Comparison of ENCODE assay signal across 8 cellular contexts in genomic region chr17:78993241-78993956, GRCh38. TPM values are rescaled to one million over a fixed set of nuclear protein-coding genes. Genes with fewer than 3 reads are reported as not detected.
DNase-seq lines count a peak whose midpoint lies in the region; ATAC-seq and TF ChIP-seq lines count a peak whose summit lies in the region.

No MANE protein-coding gene starts in this region.

- no peaks in the 10 kb centered on the region for H3K4me1 Mint-ChIP-seq in activated naive CD4-positive, alpha-beta T cell treated with anti-CD3 and anti-CD28 coated beads, Interleukin-2, amount 10 ng/mL, durations not matched to agents 7 days and 5 days

- no peaks in the 10 kb centered on the region for H3K27me3 ChIP-seq in PC-9 (ENCODE audit: insufficient read depth, low read depth)

- no peak overlapping the region for H3K27ac Mint-ChIP-seq in activated naive CD4-positive, alpha-beta T cell treated with anti-CD3 and anti-CD28 coated beads, Interleukin-2, amount 10 ng/mL, durations not matched to agents 7 days and 5 days

- H3K9me2 ChIP-seq in PC-9 (ENCODE audit: insufficient read depth): no peaks in the 10 kb centered on the region

- H3K36me3 ChIP-seq in PC-9 (ENCODE audit: low read depth): peaks cover 19% of the 10 kb centered on the region

- ATAC-seq in Right ventricle myocardium superior (ENCODE audit: poor library complexity) (peak; percentile 51), GM21526 (IDR thresholded peaks at IDR 0.05; ENCODE audit: low FRiP score, unreplicated experiment) (no peak), HG03196 (IDR thresholded peaks at IDR 0.05; ENCODE audit: unreplicated experiment) (no peak)

- H4K20me1 ChIP-seq in PC-9 (ENCODE audit: insufficient read depth): no peaks in the 10 kb centered on the region; the same call in 1 of the 2 replicates

- H3K4me1 ChIP-seq in PC-9 (replicated peaks; ENCODE audit: insufficient read depth): peaks cover 35% of the 10 kb centered on the region

- CTCF ChIA-PET in PC-9 (lab: Charles Lee): no interaction called here
- CTCF ChIA-PET in activated naive CD4-positive, alpha-beta T cell treated with anti-CD3 and anti-CD28 coated beads, Interleukin-2, amount 10 ng/mL, durations not matched to agents 7 days and 5 days (lab: Charles Lee): interaction anchor here (0.5 to 0.9 kb wide), 3 partner anchors 12 to 571 kb away, joined by 3 read pairs; no protein-coding TSS in a partner anchor

- no peak overlapping the region for H3K4me3 ChIP-seq in PC-9

- H3F3A ChIP-seq in PC-9 (ENCODE audit: insufficient read depth, low read depth): peaks cover 42% of the 10 kb centered on the region

- peak; percentile 82 for DNase-seq in DMS 273 (lab: John Stamatoyannopoulos, UW; ENCODE audit: unreplicated experiment)
- no peak for DNase-seq in DMS 273 treated with DMSO at 0.1 percent for 48 hours (lab: John Stamatoyannopoulos, UW)
- DNase-seq in PC-9: peak in 1 of 2 experiments; percentile 44
- peak; percentile 75 for DNase-seq in activated naive CD4-positive, alpha-beta T cell treated with anti-CD3 and anti-CD28 coated beads, Interleukin-2, amount 10 ng/mL, durations not matched to agents 7 days and 5 days
- DNase-seq in Right ventricle myocardium superior: peak; percentile 57
- peak; percentile 52 for DNase-seq in pulmonary artery endothelial cell (ENCODE audit: low read depth, low spot score)

- H3K4me2 ChIP-seq in PC-9: no peak overlapping the region

- peaks cover 44% of the 10 kb centered on the region for H3K79me2 ChIP-seq in PC-9 (ENCODE audit: low read depth)

- BruUV-seq in PC-9 (replicated peaks; lab: Mats Ljungman, UMichigan): no TSS peak

- no peak overlapping the region for H3K27ac ChIP-seq in PC-9

- POLR2A ChIA-PET in PC-9 (lab: Charles Lee; ENCODE audit: unreplicated experiment): no interaction called here

- H3K36me3 Mint-ChIP-seq in activated naive CD4-positive, alpha-beta T cell treated with anti-CD3 and anti-CD28 coated beads, Interleukin-2, amount 10 ng/mL, durations not matched to agents 7 days and 5 days: peaks cover 51% of the 10 kb centered on the region

- H3K4me3 Mint-ChIP-seq in activated naive CD4-positive, alpha-beta T cell treated with anti-CD3 and anti-CD28 coated beads, Interleukin-2, amount 10 ng/mL, durations not matched to agents 7 days and 5 days: no peak overlapping the region

- H3K9me3 Mint-ChIP-seq in activated naive CD4-positive, alpha-beta T cell treated with anti-CD3 and anti-CD28 coated beads, Interleukin-2, amount 10 ng/mL, durations not matched to agents 7 days and 5 days: no peaks in the 10 kb centered on the region

- H3K27me3 Mint-ChIP-seq in activated naive CD4-positive, alpha-beta T cell treated with anti-CD3 and anti-CD28 coated beads, Interleukin-2, amount 10 ng/mL, durations not matched to agents 7 days and 5 days: no peaks in the 10 kb centered on the region

- intact Hi-C loops in PC-9 (cut with micrococcal nuclease; ENCODE audit: unreplicated experiment) (loop anchor here (1.0 kb wide), 2 partner anchors 49 to 53 kb away; no protein-coding TSS in a partner anchor), Right ventricle myocardium superior (cut with DNase I) (no loop called here)

- H3K9me3 ChIP-seq in PC-9 (ENCODE audit: insufficient read depth, low read depth): no peaks in the 10 kb centered on the region

- no peak overlapping the region for H2AFZ ChIP-seq in PC-9

- peak; percentile 78 for TF ChIP-seq CTCF in PC-9 (conservative IDR thresholded peaks at IDR 0.05)

RNA-seq across cellular contexts. Expression of gene LGALS3BP, which starts 13.7 kb away (rescaled TPM):
- total RNA-seq in PC-9 (2021): 507 and 685 TPM in 2 replicates
- total RNA-seq in Right ventricle myocardium superior: 499 TPM
- 2.3 and 4.1 TPM in 2 replicates for total RNA-seq in pulmonary artery endothelial cell

RNA-seq across cellular contexts. Expression of gene CANT1, which starts 16.2 kb away (rescaled TPM):
- total RNA-seq in PC-9 (2021) (116 and 183 TPM in 2 replicates), Right ventricle myocardium superior (29.8 TPM), pulmonary artery endothelial cell (54.4 and 105 TPM in 2 replicates)

RNA-seq across cellular contexts. Expression of gene C1QTNF1, which starts 30.6 kb away (rescaled TPM):
- 3.4 and 3.9 TPM in 2 replicates for total RNA-seq in PC-9 (2021)
- 143 TPM for total RNA-seq in Right ventricle myocardium superior
- total RNA-seq in pulmonary artery endothelial cell: 10.7 and 20.2 TPM in 2 replicates

Comparison
In these comparisons a context has a peak if more than half of its experiments do, and no peak if none do; other contexts are left out.
1. RNA of gene LGALS3BP, which starts 13.7 kb away (total RNA-seq): 507 to 685 TPM in PC-9 and 499 TPM in Right ventricle myocardium superior (single experiment); 2.3 to 4.1 TPM in pulmonary artery endothelial cell; every median in the first group is over 10 times any median in the second.